Comparison of ENCODE assay signal across 34 cellular contexts in genomic region chr20:8246701-8247100, GRCh38.
"Had no signal": no experiment of that assay in that cellular context is flagged by ENCODE, and none has a peak within 500 bp of the region (broad histone marks: within the 10 kb centered on the region; RNA-seq: fewer than 3 reads in every experiment).

No MANE protein-coding gene starts in this region.

- H3K9me3 ChIP-seq: ascending aorta, breast epithelium, MG63, Peyer's patch, SJSA1, SK-N-SH had no signal

- H3K4me1 ChIP-seq: ascending aorta, Peyer's patch had no signal

- H3K4me3 Mint-ChIP-seq: activated CD4-positive, alpha-beta T cell treated with anti-CD3 and anti-CD28 coated beads, Interleukin-2, amount 10 ng/mL, durations not matched to agents 24 days and 14 days; activated CD8-positive, alpha-beta T cell treated with anti-CD3 and anti-CD28 coated beads for 36 hours; activated naive CD4-positive, alpha-beta T cell treated with anti-CD3 and anti-CD28 coated beads for 36 hours; activated naive CD8-positive, alpha-beta T cell; activated naive CD8-positive, alpha-beta T cell treated with anti-CD3 and anti-CD28 coated beads, Interleukin-2, amount 50 U/mL, for 24 hours; activated T-cell treated with anti-CD3 and anti-CD28 coated beads, Interleukin-2, amount 50 U/mL, for 24 hours; activated T-helper 1 cell treated with anti-CD3 and anti-CD28 coated beads, Interleukin-12 subunit alpha, Interleukin-12 subunit beta, Interleukin-2, Interleukin-4 antibody, amounts not matched to agents 30 ng/mL and 10 ng/mL and 1 ng/mL, durations not matched to agents 14 hours and 24 hours and 36 hours; T-helper 1 cell treated with Interleukin-12 subunit alpha and Interleukin-12 subunit beta and Interleukin-4 antibody, amounts not matched to agents 30 μg/mL and 1 μg/mL, for 36 hours; T-helper 2 cell treated with Interferon-gamma antibody and Interleukin-4, amounts not matched to agents 5 μg/mL and 100 μg/mL, for 36 hours had no signal

- H3K9me3 Mint-ChIP-seq: activated CD4-positive, alpha-beta T cell treated with anti-CD3 and anti-CD28 coated beads, Interleukin-2, amount 10 ng/mL, durations not matched to agents 24 days and 14 days; activated CD8-positive, alpha-beta T cell treated with anti-CD3 and anti-CD28 coated beads for 36 hours; activated naive CD4-positive, alpha-beta T cell treated with anti-CD3 and anti-CD28 coated beads for 36 hours; activated naive CD8-positive, alpha-beta T cell treated with anti-CD3 and anti-CD28 coated beads, Interleukin-2, amount 50 U/mL, for 24 hours; activated T-cell treated with anti-CD3 and anti-CD28 coated beads, Interleukin-2, amount 50 U/mL, for 24 hours; activated T-helper 1 cell treated with anti-CD3 and anti-CD28 coated beads, Interleukin-12 subunit alpha, Interleukin-12 subunit beta, Interleukin-2, Interleukin-4 antibody, amounts not matched to agents 30 ng/mL and 10 ng/mL and 1 ng/mL, durations not matched to agents 14 hours and 24 hours and 36 hours; T-helper 1 cell treated with Interleukin-12 subunit alpha and Interleukin-12 subunit beta and Interleukin-4 antibody, amounts not matched to agents 30 μg/mL and 1 μg/mL, for 36 hours; T-helper 2 cell treated with Interferon-gamma antibody and Interleukin-4, amounts not matched to agents 5 μg/mL and 100 μg/mL, for 36 hours had no signal

- H3K27ac ChIP-seq: ascending aorta, body of pancreas, breast epithelium, Peyer's patch had no signal

- FAIRE-seq: TTC549 had no signal

- H3K9me2 ChIP-seq: SK-N-SH had no signal

- H3K4me2 ChIP-seq: SK-N-SH had no signal

- H3K36me3 Mint-ChIP-seq: activated naive CD8-positive, alpha-beta T cell had no signal

- H3K4me3 ChIP-seq: ascending aorta, body of pancreas, breast epithelium, MG63, Peyer's patch, SJSA1 had no signal

- H3K27me3 Mint-ChIP-seq: activated CD4-positive, alpha-beta T cell treated with anti-CD3 and anti-CD28 coated beads, Interleukin-2, amount 10 ng/mL, durations not matched to agents 24 days and 14 days; activated CD8-positive, alpha-beta T cell treated with anti-CD3 and anti-CD28 coated beads for 36 hours; activated naive CD8-positive, alpha-beta T cell; activated naive CD8-positive, alpha-beta T cell treated with anti-CD3 and anti-CD28 coated beads, Interleukin-2, amount 50 U/mL, for 24 hours; activated T-cell treated with anti-CD3 and anti-CD28 coated beads, Interleukin-2, amount 50 U/mL, for 24 hours had no signal

- DNase-seq: activated CD4-positive, alpha-beta T cell treated with anti-CD3 and anti-CD28 coated beads, Interleukin-2, amount 10 ng/mL, durations not matched to agents 24 days and 14 days; activated CD4-positive, alpha-beta T cell treated with anti-CD3 and anti-CD28 coated beads, Interleukin-2, amount 50 U/mL, for 4 hours; activated CD8-positive, alpha-beta T cell treated with anti-CD3 and anti-CD28 coated beads for 36 hours; activated gamma-delta T cell treated with Interleukin-2 at 50 U/mL for 16 hours; activated naive CD4-positive, alpha-beta T cell treated with anti-CD3 and anti-CD28 coated beads for 36 hours; activated naive CD8-positive, alpha-beta T cell treated with anti-CD3 and anti-CD28 coated beads, Interleukin-2, amount 50 U/mL, for 24 hours; activated T-cell treated with anti-CD3 and anti-CD28 coated beads, Interleukin-2, amount 50 U/mL, for 24 hours; amygdala; body of pancreas; caudate nucleus; Karpas-422; KBM-7; MG63; NCI-H1048; NCI-H1105 treated with DMSO at 0.1 percent for 48 hours; NCI-H1436; NCI-H1694; NCI-H1930; NCI-H2081 treated with DMSO at 0.1 percent for 48 hours; NCI-H345; NCI-H524 treated with DMSO at 0.1 percent for 48 hours; PC-3; Peyer's patch; RPMI8226; SHP77 treated with DMSO at 0.1 percent for 48 hours; SK-N-SH had no signal

- H3K36me3 ChIP-seq: ascending aorta, breast epithelium, MG63, Peyer's patch, SJSA1 had no signal

- H3K9ac ChIP-seq: SK-N-SH had no signal

- H3K27ac Mint-ChIP-seq: activated CD4-positive, alpha-beta T cell treated with anti-CD3 and anti-CD28 coated beads, Interleukin-2, amount 10 ng/mL, durations not matched to agents 24 days and 14 days; activated CD8-positive, alpha-beta T cell treated with anti-CD3 and anti-CD28 coated beads for 36 hours; activated naive CD4-positive, alpha-beta T cell treated with anti-CD3 and anti-CD28 coated beads for 36 hours; activated naive CD8-positive, alpha-beta T cell; activated naive CD8-positive, alpha-beta T cell treated with anti-CD3 and anti-CD28 coated beads, Interleukin-2, amount 50 U/mL, for 24 hours; activated T-cell treated with anti-CD3 and anti-CD28 coated beads, Interleukin-2, amount 50 U/mL, for 24 hours; activated T-helper 1 cell treated with anti-CD3 and anti-CD28 coated beads, Interleukin-12 subunit alpha, Interleukin-12 subunit beta, Interleukin-2, Interleukin-4 antibody, amounts not matched to agents 30 ng/mL and 10 ng/mL and 1 ng/mL, durations not matched to agents 14 hours and 24 hours and 36 hours; T-helper 1 cell treated with Interleukin-12 subunit alpha and Interleukin-12 subunit beta and Interleukin-4 antibody, amounts not matched to agents 30 μg/mL and 1 μg/mL, for 36 hours; T-helper 2 cell treated with Interferon-gamma antibody and Interleukin-4, amounts not matched to agents 5 μg/mL and 100 μg/mL, for 36 hours had no signal

- ATAC-seq: activated CD8-positive, alpha-beta T cell treated with anti-CD3 and anti-CD28 coated beads for 36 hours; activated naive CD8-positive, alpha-beta T cell treated with anti-CD3 and anti-CD28 coated beads, Interleukin-2, amount 50 U/mL, for 24 hours; body of pancreas; PC-3 had no signal

- H3K27me3 ChIP-seq: ascending aorta, body of pancreas, breast epithelium, MG63, Peyer's patch, SJSA1 had no signal
